ENCODE assay signal across 25 cellular contexts in the genomic region with DNA sequence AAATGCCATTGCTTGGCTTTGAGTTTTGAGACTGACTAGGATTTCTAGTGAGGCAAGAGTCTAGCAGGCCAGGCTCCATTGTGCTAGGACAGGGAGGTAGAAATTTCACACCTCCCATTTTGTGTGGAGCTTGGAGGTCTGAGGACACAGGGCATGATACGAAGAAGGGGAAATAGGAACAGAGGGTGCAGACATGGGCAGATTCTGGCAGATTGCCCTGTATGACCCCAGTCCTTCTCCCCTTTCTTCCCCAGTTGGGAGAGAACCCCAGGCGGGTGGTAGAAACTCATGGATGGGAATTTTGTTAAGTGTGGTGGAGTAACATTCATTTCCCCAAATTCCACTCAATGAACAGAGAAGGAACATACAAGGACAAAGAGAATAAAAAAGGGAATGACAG. TPM values are rescaled to one million over a fixed set of nuclear protein-coding genes. Genes with fewer than 3 reads are reported as not detected.
"Had no signal": no experiment of that assay in that cellular context is flagged by ENCODE, and none has a peak within 500 bp of the region (broad histone marks: within the 10 kb centered on the region; RNA-seq: fewer than 3 reads in every experiment).

No MANE protein-coding gene starts in this region.

- H3K27ac ChIP-seq: epithelial cell of prostate, hepatocyte, neutrophil, right lobe of liver, thoracic aorta had no signal

- DNase-seq: cortex of kidney; dorsolateral prefrontal cortex; effector memory CD4-positive, alpha-beta T cell; glutamatergic neuron; mesendoderm; nephron progenitor cell; right lobe of liver; spleen; stimulated activated CD4-positive, alpha-beta T cell treated with anti-CD3 and anti-CD28 coated beads, Interleukin-15, amount 100 ng/mL, for 24 hours; stimulated activated CD4-positive, alpha-beta T cell treated with anti-CD3 and anti-CD28 coated beads, Interleukin-1b, Interleukin-23, amount 100 ng/mL, for 48 hours; stimulated activated CD4-positive, alpha-beta T cell treated with anti-CD3 and anti-CD28 coated beads, Interleukin-4, amount 100 ng/mL, for 24 hours; transverse colon had no signal

- ATAC-seq: naive thymus-derived CD4-positive, alpha-beta T cell; stimulated activated memory B cell treated with anti-CD40 and anti-IgM and Interleukin-4, amounts not matched to agents 10 μg/mL and 1 μg/mL and 100 μg/mL, for 72 hours had no signal

- H3K4me3 ChIP-seq: dorsolateral prefrontal cortex, esophagus muscularis mucosa, gastroesophageal sphincter, hepatocyte, right lobe of liver, spleen, thoracic aorta, transverse colon had no signal

- H2AFZ ChIP-seq: hepatocyte had no signal

- H3K4me2 ChIP-seq: hepatocyte had no signal

- H3K36me3 ChIP-seq: esophagus muscularis mucosa, gastroesophageal sphincter, neutrophil, right lobe of liver, spleen, thoracic aorta, transverse colon had no signal

- H3K27me3 ChIP-seq: right lobe of liver had no signal

- FAIRE-seq: bronchial epithelial cell had no signal

- H3K9me3 ChIP-seq: esophagus muscularis mucosa, gastroesophageal sphincter, neutrophil, right lobe of liver, spleen, thoracic aorta, transverse colon had no signal

- H3K4me1 ChIP-seq: gastroesophageal sphincter, right lobe of liver, transverse colon had no signal

- H3K79me2 ChIP-seq: hepatocyte had no signal

RNA-seq across cellular contexts. Expression of gene RAMP3, which starts 54.4 kb away (rescaled TPM):
- total RNA-seq: bronchial epithelial cell, fibroblast of villous mesenchyme, hepatocyte, kidney epithelial cell, osteoblast, progenitor cell of endocrine pancreas had no signal
- polyA plus RNA-seq: hepatocyte; naive thymus-derived CD4-positive, alpha-beta T cell had no signal
